Comparison of ENCODE assay signal across 1 cellular context in the genomic region with DNA sequence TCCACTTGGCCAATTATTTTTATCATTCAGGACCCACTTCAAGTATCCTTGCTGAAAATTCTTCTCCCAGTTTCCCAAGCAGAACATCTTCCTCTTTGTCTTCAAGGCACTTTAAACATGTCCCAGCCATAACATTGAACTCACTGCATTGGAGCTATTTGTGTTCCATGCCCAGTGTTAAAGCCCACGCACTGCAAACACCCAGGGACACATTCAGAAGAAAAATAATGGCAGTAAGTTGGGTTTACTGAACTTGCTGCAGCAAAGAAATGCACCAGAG.
TF ChIP-seq lines count a peak whose summit lies in the region.

No MANE protein-coding gene starts in this region.

TF ChIP-seq in endothelial cell of umbilical vein, 7 proteins besides CTCF, POLR2A, EP300 and RAD21 (continued from another document):
- TF ChIP-seq, protein P1, sequence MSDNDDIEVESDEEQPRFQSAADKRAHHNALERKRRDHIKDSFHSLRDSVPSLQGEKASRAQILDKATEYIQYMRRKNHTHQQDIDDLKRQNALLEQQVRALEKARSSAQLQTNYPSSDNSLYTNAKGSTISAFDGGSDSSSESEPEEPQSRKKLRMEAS (IDR thresholded peaks at IDR 0.05; ENCODE audit: insufficient read depth, insufficient read length), result no peak
- TF ChIP-seq GATA2 (IDR thresholded peaks at IDR 0.05; ENCODE audit: insufficient read depth, insufficient read length, low read depth, low read length), result no peak
- no peak for TF ChIP-seq FOS (IDR thresholded peaks at IDR 0.05; ENCODE audit: borderline replicate concordance, insufficient read depth, low read length)
- TF ChIP-seq MYC (IDR thresholded peaks at IDR 0.05; ENCODE audit: low read depth, low read length), result no peak
